1 cellular context compared by ENCODE assay signal in the genomic region with DNA sequence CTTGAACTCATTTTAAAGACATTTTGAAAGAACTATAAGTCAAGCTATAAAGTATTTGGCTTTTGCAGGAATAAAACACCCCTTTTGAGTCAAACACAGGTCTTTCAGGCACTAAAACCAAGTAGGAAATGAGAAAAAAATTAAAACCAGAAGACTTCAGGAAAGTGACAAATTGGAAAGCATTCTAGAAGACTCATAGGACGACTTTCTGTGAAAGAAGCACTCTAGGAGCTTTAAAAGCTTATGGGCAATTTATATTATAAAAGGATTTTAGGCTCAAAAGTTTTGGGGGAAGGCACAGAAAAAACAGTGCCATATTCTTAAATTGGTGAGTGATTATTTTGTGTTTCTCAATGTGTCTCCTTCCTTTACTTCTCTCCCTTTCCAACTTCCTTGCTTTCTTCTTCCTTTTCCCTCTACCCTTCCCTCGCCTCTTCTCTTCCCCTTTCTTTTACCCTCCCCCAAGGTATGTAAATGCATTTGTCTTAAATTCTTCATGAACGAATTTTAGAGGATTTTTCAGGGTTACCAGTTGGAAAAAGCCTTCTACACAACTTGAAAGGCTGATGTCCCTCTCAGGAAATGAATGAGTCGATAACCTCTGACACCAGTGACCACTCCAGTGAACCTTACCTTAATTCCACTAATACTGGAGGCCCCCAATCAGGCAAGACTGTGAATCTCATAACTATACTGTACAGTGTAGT.
A peak's percentile ranks its signal among the peaks of the same experiment; 100 is the strongest.
TF ChIP-seq lines count a peak whose summit lies in the region.

No MANE protein-coding gene starts in this region.

TF ChIP-seq in HepG2, 621 proteins besides CTCF, POLR2A, EP300 and RAD21 (continued from another document and continues in another):
- TF ChIP-seq STAT6 (CRISPR knock-in tag; IDR thresholded peaks at IDR 0.05; ENCODE audit: borderline replicate concordance) (no peak), ZNF780A (CRISPR knock-in tag; IDR thresholded peaks at IDR 0.05) (no peak), SALL1 (CRISPR knock-in tag; IDR thresholded peaks at IDR 0.05) (peak; percentile 18; the same call in 1 of the 2 replicates), ZNF20 (CRISPR knock-in tag; IDR thresholded peaks at IDR 0.05) (no peak), ZFP82 (CRISPR knock-in tag; IDR thresholded peaks at IDR 0.05; ENCODE audit: borderline replicate concordance) (no peak), MIER2 (CRISPR knock-in tag; IDR thresholded peaks at IDR 0.05) (peak; percentile 37; the same call in 1 of the 2 replicates), ZBTB39 (CRISPR knock-in tag; IDR thresholded peaks at IDR 0.05) (no peak), EZH2 (conservative IDR thresholded peaks at IDR 0.05; ENCODE audit: low read depth, low read length) (no peak), ATF1 (CRISPR knock-in tag; IDR thresholded peaks at IDR 0.05) (peak; percentile 36; the same call in 1 of the 2 replicates), KDM5B (CRISPR knock-in tag; IDR thresholded peaks at IDR 0.05; ENCODE audit: borderline replicate concordance) (no peak), ZNF12 (CRISPR knock-in tag; IDR thresholded peaks at IDR 0.05) (no peak), ZNF33A (CRISPR knock-in tag; IDR thresholded peaks at IDR 0.05; ENCODE audit: borderline replicate concordance) (no peak), ZNF124 (CRISPR knock-in tag; IDR thresholded peaks at IDR 0.05) (no peak), ZXDC (CRISPR knock-in tag; IDR thresholded peaks at IDR 0.05) (no peak), LCORL (IDR thresholded peaks at IDR 0.05) (no peak), LCORL (CRISPR knock-in tag; IDR thresholded peaks at IDR 0.05) (no peak), DRAP1 (CRISPR knock-in tag; IDR thresholded peaks at IDR 0.05) (no peak), ZBTB20 (CRISPR knock-in tag; IDR thresholded peaks at IDR 0.05; ENCODE audit: borderline replicate concordance, low read depth) (no peak), NCOA5 (CRISPR knock-in tag; IDR thresholded peaks at IDR 0.05) (no peak), AHDC1 (CRISPR knock-in tag; IDR thresholded peaks at IDR 0.05; ENCODE audit: borderline replicate concordance) (peak; percentile 60; the same call in 1 of the 2 replicates), ZBTB37 (CRISPR knock-in tag; IDR thresholded peaks at IDR 0.05) (no peak), FOXP4 (CRISPR knock-in tag; IDR thresholded peaks at IDR 0.05) (peak; percentile 46), ZNF703 (CRISPR knock-in tag; IDR thresholded peaks at IDR 0.05; ENCODE audit: borderline replicate concordance) (no peak), CSRNP2 (CRISPR knock-in tag; conservative IDR thresholded peaks at IDR 0.05; ENCODE audit: low read depth) (no peak)
- TF ChIP-seq, protein P1, sequence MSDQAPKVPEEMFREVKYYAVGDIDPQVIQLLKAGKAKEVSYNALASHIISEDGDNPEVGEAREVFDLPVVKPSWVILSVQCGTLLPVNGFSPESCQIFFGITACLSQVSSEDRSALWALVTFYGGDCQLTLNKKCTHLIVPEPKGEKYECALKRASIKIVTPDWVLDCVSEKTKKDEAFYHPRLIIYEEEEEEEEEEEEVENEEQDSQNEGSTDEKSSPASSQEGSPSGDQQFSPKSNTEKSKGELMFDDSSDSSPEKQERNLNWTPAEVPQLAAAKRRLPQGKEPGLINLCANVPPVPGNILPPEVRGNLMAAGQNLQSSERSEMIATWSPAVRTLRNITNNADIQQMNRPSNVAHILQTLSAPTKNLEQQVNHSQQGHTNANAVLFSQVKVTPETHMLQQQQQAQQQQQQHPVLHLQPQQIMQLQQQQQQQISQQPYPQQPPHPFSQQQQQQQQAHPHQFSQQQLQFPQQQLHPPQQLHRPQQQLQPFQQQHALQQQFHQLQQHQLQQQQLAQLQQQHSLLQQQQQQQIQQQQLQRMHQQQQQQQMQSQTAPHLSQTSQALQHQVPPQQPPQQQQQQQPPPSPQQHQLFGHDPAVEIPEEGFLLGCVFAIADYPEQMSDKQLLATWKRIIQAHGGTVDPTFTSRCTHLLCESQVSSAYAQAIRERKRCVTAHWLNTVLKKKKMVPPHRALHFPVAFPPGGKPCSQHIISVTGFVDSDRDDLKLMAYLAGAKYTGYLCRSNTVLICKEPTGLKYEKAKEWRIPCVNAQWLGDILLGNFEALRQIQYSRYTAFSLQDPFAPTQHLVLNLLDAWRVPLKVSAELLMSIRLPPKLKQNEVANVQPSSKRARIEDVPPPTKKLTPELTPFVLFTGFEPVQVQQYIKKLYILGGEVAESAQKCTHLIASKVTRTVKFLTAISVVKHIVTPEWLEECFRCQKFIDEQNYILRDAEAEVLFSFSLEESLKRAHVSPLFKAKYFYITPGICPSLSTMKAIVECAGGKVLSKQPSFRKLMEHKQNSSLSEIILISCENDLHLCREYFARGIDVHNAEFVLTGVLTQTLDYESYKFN (CRISPR knock-in tag; conservative IDR thresholded peaks at IDR 0.05) = peak; percentile 76
